ENCODE assay signal across 19 cellular contexts in the genomic region with DNA sequence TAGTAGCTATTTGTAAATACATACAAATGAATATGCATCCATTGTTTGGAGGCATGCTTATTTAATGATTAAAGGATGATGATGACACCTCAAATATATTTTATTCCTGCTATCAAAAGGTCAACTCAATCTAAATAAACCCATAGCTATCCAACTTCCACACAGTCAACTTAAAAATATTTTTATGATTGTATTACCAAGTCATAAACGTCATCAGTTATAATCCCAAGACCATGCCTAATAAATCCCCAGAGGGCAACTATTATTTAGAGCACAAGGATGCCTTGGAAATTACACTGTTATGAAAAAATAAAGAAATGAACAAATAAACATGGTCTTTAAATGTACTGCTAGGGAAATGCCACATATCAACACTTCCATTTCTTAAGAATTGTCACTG.
DNase-seq lines count a peak whose midpoint lies in the region; ATAC-seq and TF ChIP-seq lines count a peak whose summit lies in the region.
"Had no signal": no experiment of that assay in that cellular context is flagged by ENCODE, and none has a peak within 500 bp of the region (broad histone marks: within the 10 kb centered on the region; RNA-seq: fewer than 3 reads in every experiment).

No MANE protein-coding gene starts in this region.

- H3K4ac ChIP-seq in H9 (ENCODE audit: low read depth, low read length) = no peak overlapping the region

- H3K56ac ChIP-seq in H9 (ENCODE audit: insufficient read length, low read depth, low read length) = no peak overlapping the region

- DNase-seq in AG10803 (ENCODE audit: low read depth) (peak; percentile 13), HFFc6 (peak; percentile 30), chondrocyte (ENCODE audit: low spot score) (no peak), retinal pigment epithelial cell (ENCODE audit: low read depth) (peak; percentile 37), H9 (no peak), mucosa of descending colon (no peak), dorsolateral prefrontal cortex (no peak)
- DNase-seq: CD8-positive, alpha-beta memory T cell; DMS79; GDM1; NCI-H1105 treated with DMSO at 0.1 percent for 48 hours; NCI-H1930; NCI-H526 treated with DMSO at 0.1 percent for 48 hours; OCI-M1; SJCRH30 had no signal

- H2BK120ac ChIP-seq in H9 (ENCODE audit: low read depth, low read length, poor library complexity, severe bottlenecking) = no peak overlapping the region

- H3K27ac ChIP-seq in H9 (ENCODE audit: insufficient read length, low read depth, low read length) (no peak overlapping the region), dorsolateral prefrontal cortex (no peak overlapping the region)
- H3K27ac ChIP-seq: BLaER1 treated with 17β-estradiol and CSF1 and Interleukin-3, amounts not matched to agents 10 nM and 100 nM; RWPE1; SJCRH30 had no signal

- H3K79me2 ChIP-seq in H9 (ENCODE audit: insufficient read depth, low read length) = no peaks in the 10 kb centered on the region

- no peaks in the 10 kb centered on the region for H3K36me3 ChIP-seq in mucosa of descending colon (ENCODE audit: low read depth)
- H3K36me3 ChIP-seq: SJCRH30 had no signal

- H3K27ac Mint-ChIP-seq in HFFc6 = no peak overlapping the region; the same call in 1 of the 2 replicates
- H3K27ac Mint-ChIP-seq in chondrocyte (ENCODE audit: unreplicated experiment) = peak overlapping the region; percentile 83
- no peak overlapping the region for H3K27ac Mint-ChIP-seq in H9
- H3K27ac Mint-ChIP-seq: CD8-positive, alpha-beta memory T cell; GM23338 had no signal

- no peaks in the 10 kb centered on the region for H3K4me1 ChIP-seq in H9 (ENCODE audit: insufficient read depth, low read length)
- H3K4me1 ChIP-seq in mucosa of descending colon (ENCODE audit: low read depth) = no peaks in the 10 kb centered on the region

- no peak overlapping the region for H3T11ph ChIP-seq in H9 (ENCODE audit: low read length)

- no peaks in the 10 kb centered on the region for H3K23me2 ChIP-seq in H9 (ENCODE audit: insufficient read length, low read depth, low read length, poor library complexity, severe bottlenecking)

- H3K14ac ChIP-seq in H9 (ENCODE audit: insufficient read depth, low read length) = no peak overlapping the region

- H3K4me2 ChIP-seq in H9 (ENCODE audit: insufficient read depth, insufficient read length, low read length) = no peak overlapping the region
- H3K4me2 ChIP-seq: BLaER1 treated with 17β-estradiol and CSF1 and Interleukin-3, amounts not matched to agents 10 nM and 100 nM; GM23338 had no signal

- no peak overlapping the region for H4K5ac ChIP-seq in H9 (ENCODE audit: insufficient read length, low read depth, low read length)

- intact Hi-C loops in mucosa of descending colon (cut with DNase I, micrococcal nuclease) = no loop called here
- intact Hi-C loops in dorsolateral prefrontal cortex (cut with DNase I) = no loop called here

- H3K9me3 Mint-ChIP-seq in HFFc6 = no peaks in the 10 kb centered on the region; the same call in 1 of the 2 replicates
- no peaks in the 10 kb centered on the region for H3K9me3 Mint-ChIP-seq in chondrocyte (ENCODE audit: low read depth)
- H3K9me3 Mint-ChIP-seq in H9 = peaks cover 0 to 3% of the 10 kb centered on the region in 2 experiments; a peak in 1 of 5 replicates
- H3K9me3 Mint-ChIP-seq: CD8-positive, alpha-beta memory T cell; GM23338 had no signal

- no peak overlapping the region for H2BK5ac ChIP-seq in H9 (ENCODE audit: insufficient read length, low read length)

- no peak overlapping the region for H4K91ac ChIP-seq in H9 (ENCODE audit: insufficient read length, low read depth, low read length)

- no peak overlapping the region for H4K8ac ChIP-seq in H9 (replicated peaks; ENCODE audit: insufficient read length, low read depth, low read length)

- no peak overlapping the region for H2BK20ac ChIP-seq in H9 (ENCODE audit: low read depth, low read length, poor library complexity, severe bottlenecking)

- no peak overlapping the region for H3K4me3 ChIP-seq in AG10803 (ENCODE audit: low read length)
- H3K4me3 ChIP-seq in retinal pigment epithelial cell (ENCODE audit: low read length) = no peak overlapping the region
- H3K4me3 ChIP-seq in mucosa of descending colon = no peak overlapping the region
- H3K4me3 ChIP-seq in dorsolateral prefrontal cortex = no peak overlapping the region
- H3K4me3 ChIP-seq: BLaER1 treated with 17β-estradiol and CSF1 and Interleukin-3, amounts not matched to agents 10 nM and 100 nM; GM23338; SJCRH30 had no signal

- H2BK15ac ChIP-seq in H9 (ENCODE audit: low read depth, low read length) = no peak overlapping the region

- H3K23ac ChIP-seq in H9 (ENCODE audit: insufficient read length, low read depth, low read length) = no peak overlapping the region

- TF ChIP-seq CTCF in AG10803 (conservative IDR thresholded peaks at IDR 0.05; ENCODE audit: low read length) (no peak), HFFc6 (IDR thresholded peaks at IDR 0.05) (no peak), chondrocyte (IDR thresholded peaks at IDR 0.05) (no peak), retinal pigment epithelial cell (conservative IDR thresholded peaks at IDR 0.05; ENCODE audit: low read depth, low read length) (no peak), H9 (conservative IDR thresholded peaks at IDR 0.05) (no peak), mucosa of descending colon (IDR thresholded peaks at IDR 0.05) (no peak), dorsolateral prefrontal cortex (IDR thresholded peaks at IDR 0.05 in 54 of 56, conservative IDR thresholded peaks at IDR 0.05 in 2 of 56; ENCODE audit: low read depth in 1 of 56, partially characterized antibody in 56 of 56) (no peak)

- no peaks in the 10 kb centered on the region for H3K79me1 ChIP-seq in H9 (ENCODE audit: insufficient read depth, low read depth, low read length, poor library complexity, severe bottlenecking)

- no peak overlapping the region for H2AK5ac ChIP-seq in H9 (ENCODE audit: insufficient read length, low read length)

- H3K36me3 Mint-ChIP-seq in HFFc6 (ENCODE audit: low read depth) = no peaks in the 10 kb centered on the region
- peaks cover 8% of the 10 kb centered on the region for H3K36me3 Mint-ChIP-seq in chondrocyte (ENCODE audit: low read depth)
- H3K36me3 Mint-ChIP-seq in H9 (ENCODE audit: insufficient read depth in 1 of 3, low read depth in 3 of 3) = peaks cover 0 to 4% (median under 1%) of the 10 kb centered on the region in 3 experiments; a peak in 2 of 7 replicates

- no peak for ATAC-seq in mucosa of descending colon
- ATAC-seq in GM21529 (IDR thresholded peaks at IDR 0.05; ENCODE audit: unreplicated experiment) = no peak
- ATAC-seq: GM23338 had no signal

- no peak overlapping the region for H3K4me3 Mint-ChIP-seq in HFFc6
- no peak overlapping the region for H3K4me3 Mint-ChIP-seq in chondrocyte (ENCODE audit: unreplicated experiment)
- no peak overlapping the region for H3K4me3 Mint-ChIP-seq in H9
- H3K4me3 Mint-ChIP-seq: CD8-positive, alpha-beta memory T cell; GM23338 had no signal

- H3K4me1 Mint-ChIP-seq in HFFc6 (ENCODE audit: low read depth) = peaks cover 34% of the 10 kb centered on the region
- peaks cover 50% of the 10 kb centered on the region for H3K4me1 Mint-ChIP-seq in chondrocyte (ENCODE audit: low read depth)
- H3K4me1 Mint-ChIP-seq in H9 = 0 out of 4 replicates have a peak, but pooled peaks cover 2 to 3% of the 10 kb centered on the region in 2 experiments
- H3K4me1 Mint-ChIP-seq: GM23338 had no signal

- H2BK12ac ChIP-seq in H9 (ENCODE audit: insufficient read length, low read depth, low read length) = no peak overlapping the region

- H2AFZ ChIP-seq in H9 (ENCODE audit: low read length) = no peak overlapping the region
- H2AFZ ChIP-seq: GM23338 had no signal

- no peaks in the 10 kb centered on the region for H3K9me3 ChIP-seq in H9 (ENCODE audit: control insufficient read depth, low read depth, low read length)
- no peaks in the 10 kb centered on the region for H3K9me3 ChIP-seq in mucosa of descending colon
- H3K9me3 ChIP-seq: SJCRH30 had no signal

- no peaks in the 10 kb centered on the region for H3K27me3 ChIP-seq in H9 (ENCODE audit: insufficient read depth, low read length)
- peaks cover 0 to 2% (median 0%) of the 10 kb centered on the region in 45 donors for H3K27me3 ChIP-seq in dorsolateral prefrontal cortex
- H3K27me3 ChIP-seq: BLaER1 treated with 17β-estradiol and CSF1 and Interleukin-3, amounts not matched to agents 10 nM and 100 nM; SJCRH30 had no signal

- H3K18ac ChIP-seq in H9 (ENCODE audit: insufficient read length, low read depth, low read length) = no peak overlapping the region

- no peak overlapping the region for H3K9ac ChIP-seq in H9 (ENCODE audit: extremely low read depth, insufficient read length, low read length)
- H3K9ac ChIP-seq: BLaER1 treated with 17β-estradiol and CSF1 and Interleukin-3, amounts not matched to agents 10 nM and 100 nM had no signal

- no CpG with 5 or more reads among the region's 1 CpG for WGBS in H9 (ENCODE audit: extremely low coverage, insufficient read length, low lambda C conversion rate)

- no peaks in the 10 kb centered on the region for H4K20me1 ChIP-seq in H9 (ENCODE audit: control insufficient read depth, insufficient read depth, insufficient read length)
- H4K20me1 ChIP-seq: BLaER1 treated with 17β-estradiol and CSF1 and Interleukin-3, amounts not matched to agents 10 nM and 100 nM had no signal

- peaks cover 3% of the 10 kb centered on the region; the same call in 1 of the 2 replicates for H3K27me3 Mint-ChIP-seq in HFFc6 (ENCODE audit: insufficient read depth)
- H3K27me3 Mint-ChIP-seq in chondrocyte (ENCODE audit: low read depth) = no peaks in the 10 kb centered on the region
- H3K27me3 Mint-ChIP-seq in H9 (ENCODE audit: low read depth) = no peaks in the 10 kb centered on the region
- H3K27me3 Mint-ChIP-seq: CD8-positive, alpha-beta memory T cell had no signal

Comparison
In these comparisons a context has a peak if more than half of its experiments do, and no peak if none do; other contexts are left out.
1. DNase-seq: peak in AG10803 (single experiment), HFFc6 (single experiment) and retinal pigment epithelial cell (single experiment); none in chondrocyte (single experiment), H9 (single experiment), mucosa of descending colon (0 of 3) and dorsolateral prefrontal cortex (0 of 10).